21 cellular contexts compared by ENCODE assay signal in the genomic region with DNA sequence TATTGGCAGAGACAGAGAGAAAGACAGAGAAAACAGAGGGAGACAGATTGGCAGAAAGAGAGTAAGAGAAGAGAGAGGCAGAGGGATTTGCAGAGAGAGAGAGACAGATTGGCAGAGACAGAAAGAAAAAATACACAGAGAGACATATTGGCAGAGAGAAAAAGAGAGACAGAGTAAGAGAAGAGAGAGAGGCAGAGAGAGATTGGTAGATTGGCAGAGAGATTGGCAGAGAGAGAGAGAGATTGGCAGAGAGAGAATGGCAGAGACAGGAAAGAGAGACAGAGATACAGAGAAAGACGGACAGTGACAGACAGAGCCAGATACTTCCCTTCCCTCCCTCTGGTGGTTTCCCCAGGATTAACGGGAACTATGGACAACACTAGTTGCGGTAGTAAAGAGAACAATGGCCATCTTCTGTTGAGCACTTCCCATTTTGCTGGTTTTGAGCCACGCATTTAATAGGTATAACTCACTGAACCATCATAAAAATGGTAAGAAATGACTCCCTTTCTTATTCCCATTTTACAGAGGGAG. TPM values are rescaled to one million over a fixed set of nuclear protein-coding genes. Genes with fewer than 3 reads are reported as not detected.
DNase-seq lines count a peak whose midpoint lies in the region; ATAC-seq and TF ChIP-seq lines count a peak whose summit lies in the region.
"Had no signal": no experiment of that assay in that cellular context is flagged by ENCODE, and none has a peak within 500 bp of the region (broad histone marks: within the 10 kb centered on the region; RNA-seq: fewer than 3 reads in every experiment).

No MANE protein-coding gene starts in this region.

- no TSS peak for BruUV-seq in HCT116 (replicated peaks; lab: Mats Ljungman, UMichigan)

- H3K36me3 ChIP-seq in HCT116 (ENCODE audit: control insufficient read depth in 1 of 2, insufficient read depth in 2 of 2, low read length in 2 of 2) = no peaks in the 10 kb centered on the region
- H3K36me3 ChIP-seq: esophagus muscularis mucosa, prostate gland, thyroid gland had no signal

- H3K4me2 ChIP-seq in HCT116 (ENCODE audit: low read length) = no peak overlapping the region
- H3K4me2 ChIP-seq: smooth muscle cell had no signal

- DNase-seq in DMS53 (lab: John Stamatoyannopoulos, UW) = peak; percentile 52
- no peak for DNase-seq in HCT116 (ENCODE audit: low read depth, low spot score)
- DNase-seq in RPMI7951 (ENCODE audit: low read depth) = peak; percentile 20
- peak; percentile 42 for DNase-seq in iPS-NIHi7 (ENCODE audit: extremely low spot score)
- no peak for DNase-seq in lower leg skin (ENCODE audit: low spot score in 2 of 2)
- DNase-seq in DMS79 (lab: John Stamatoyannopoulos, UW) = no peak
- DNase-seq: activated naive CD8-positive, alpha-beta T cell treated with anti-CD3 and anti-CD28 coated beads for 36 hours; C1 segment of cervical spinal cord; dermis blood vessel endothelial cell; head of caudate nucleus; mesenchymal stem cell; NCI-H2081; nephron progenitor cell; RPMI8226; T-helper 1 cell; thyroid gland had no signal

- no peak overlapping the region for H3K27ac ChIP-seq in HCT116 (ENCODE audit: low read depth, low read length)
- H3K27ac ChIP-seq: esophagus muscularis mucosa, prostate gland, thyroid gland had no signal

- 0 out of 6 replicates have a peak, but pooled peaks of 2 of the 3 experiments have one; percentile 6 to 12 for TF ChIP-seq CTCF in HCT116 (IDR thresholded peaks at IDR 0.05 in 2 of 3, conservative IDR thresholded peaks at IDR 0.05 in 1 of 3; ENCODE audit: borderline replicate concordance in 1 of 3, insufficient read depth in 1 of 3, low read depth in 2 of 3, low read length in 2 of 3)
- TF ChIP-seq CTCF in lower leg skin (IDR thresholded peaks at IDR 0.05) = no peak

- no peak for TF ChIP-seq POLR2A in HCT116 (IDR thresholded peaks at IDR 0.05; ENCODE audit: borderline replicate concordance, extremely low read depth, insufficient read depth, insufficient read length)
- TF ChIP-seq POLR2A in lower leg skin (IDR thresholded peaks at IDR 0.05) = no peak

- H3K9ac ChIP-seq in HCT116 (ENCODE audit: low read length) = no peak overlapping the region

- H2AFZ ChIP-seq in HCT116 (ENCODE audit: low read depth, low read length, poor library complexity, severe bottlenecking) = no peak overlapping the region

- no peaks in the 10 kb centered on the region for H3K9me3 ChIP-seq in HCT116 (ENCODE audit: control insufficient read depth in 1 of 2, insufficient read depth in 1 of 2, low read depth in 1 of 2, low read length in 2 of 2)
- H3K9me3 ChIP-seq: esophagus muscularis mucosa, prostate gland, thyroid gland had no signal

- H4K20me1 ChIP-seq in HCT116 (ENCODE audit: insufficient read depth) = no peaks in the 10 kb centered on the region

- WGBS in lower leg skin, 2 donors = 11 to 19% methylated on average over 4 of the region's 4 CpGs

- H3K9me2 ChIP-seq in HCT116 (ENCODE audit: insufficient read depth) = no peaks in the 10 kb centered on the region

- intact Hi-C loops in HCT116 (cut with micrococcal nuclease) (no loop called here), lower leg skin (cut with DNase I; ENCODE audit: low total_unique reads) (loop anchor here (10.0 kb wide), 1 partner anchor 129 kb away; no protein-coding TSS in a partner anchor)

- no peak for TF ChIP-seq RAD21 in HCT116 (IDR thresholded peaks at IDR 0.05; ENCODE audit: low read depth)

- peaks cover 45% of the 10 kb centered on the region for H3K27me3 ChIP-seq in HCT116 (ENCODE audit: insufficient read depth, low read length)

- POLR2A ChIA-PET in HCT116 (lab: Charles Lee) = no interaction called here

- H3K4me3 ChIP-seq in HCT116 (replicated peaks in 1 of 2; ENCODE audit: low read depth in 1 of 2, low read length in 2 of 2) (no peak overlapping the region), lower leg skin (ENCODE audit: low read depth, poor library complexity, severe bottlenecking) (no peak overlapping the region)
- H3K4me3 ChIP-seq: esophagus muscularis mucosa, prostate gland, smooth muscle cell, thyroid gland had no signal

- CTCF ChIA-PET in HCT116 (lab: Charles Lee) = interaction anchor here (1.0 to 1.3 kb wide), 2 partner anchors 225 to 473 kb away, joined by 3 to 5 read pairs; no protein-coding TSS in a partner anchor

- no peaks in the 10 kb centered on the region for H3K79me2 ChIP-seq in HCT116 (ENCODE audit: insufficient read depth, low read length)

- 0 out of 4 replicates have a peak, but pooled peaks cover 0 to 2% of the 10 kb centered on the region in 2 experiments for H3K4me1 ChIP-seq in HCT116 (ENCODE audit: control insufficient read depth in 1 of 2, insufficient read depth in 2 of 2, low read length in 2 of 2)
- H3K4me1 ChIP-seq: prostate gland had no signal

- RAD21 ChIA-PET in HCT116 (lab: Charles Lee; ENCODE audit: low non-redundant PET in 1 of 2, low total read pairs in 2 of 2, uncharacterized antibody in 2 of 2, unreplicated experiment in 2 of 2) = no interaction called here

- ATAC-seq in HCT116 (peak; percentile 56), GM21423 (IDR thresholded peaks at IDR 0.05; ENCODE audit: unreplicated experiment) (no peak)
- ATAC-seq: WTC11 had no signal

TF ChIP-seq in HCT116, 20 proteins besides CTCF, POLR2A, EP300 and RAD21:
- no peak for TF ChIP-seq ELF1 (IDR thresholded peaks at IDR 0.05; ENCODE audit: borderline replicate concordance, low read depth)
- no peak for TF ChIP-seq JUND (IDR thresholded peaks at IDR 0.05)
- no peak for TF ChIP-seq YY1 (IDR thresholded peaks at IDR 0.05; ENCODE audit: extremely low read depth, insufficient replicate concordance, low read depth, low read length)
- no peak for TF ChIP-seq ZFX (IDR thresholded peaks at IDR 0.05)
- TF ChIP-seq EZH2phosphoT487 (IDR thresholded peaks at IDR 0.05; ENCODE audit: borderline replicate concordance) = no peak
- no peak for TF ChIP-seq REST (IDR thresholded peaks at IDR 0.05; ENCODE audit: low read depth)
- TF ChIP-seq SRF (IDR thresholded peaks at IDR 0.05; ENCODE audit: low read depth) = no peak
- no peak for TF ChIP-seq EGR1 (IDR thresholded peaks at IDR 0.05; ENCODE audit: low read depth)
- TF ChIP-seq SIN3A (IDR thresholded peaks at IDR 0.05; ENCODE audit: low read depth) = no peak
- TF ChIP-seq CEBPB (IDR thresholded peaks at IDR 0.05; ENCODE audit: low read depth) = no peak
- TF ChIP-seq, protein P1, sequence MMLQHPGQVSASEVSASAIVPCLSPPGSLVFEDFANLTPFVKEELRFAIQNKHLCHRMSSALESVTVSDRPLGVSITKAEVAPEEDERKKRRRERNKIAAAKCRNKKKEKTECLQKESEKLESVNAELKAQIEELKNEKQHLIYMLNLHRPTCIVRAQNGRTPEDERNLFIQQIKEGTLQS (IDR thresholded peaks at IDR 0.05) = no peak
- TF ChIP-seq POLR2AphosphoS5 (IDR thresholded peaks at IDR 0.05; ENCODE audit: low read depth, low read length) = no peak
TF ChIP-seq in HCT116: peak in this region for 0.

RNA-seq across cellular contexts. Expression of gene NOS1, which starts 2.6 kb away (rescaled TPM):
- total RNA-seq in HCT116 (2021; ENCODE audit: unreplicated experiment) (0.22 TPM), lower leg skin (10 to 100 TPM in 1 of 4 donors, 1 to 10 TPM in 3; 5.4 to 10.2 (median 7.2) TPM)
- under 0.01 and 0.01 TPM in 2 replicates for polyA plus RNA-seq in HCT116 (2012)
- total RNA-seq in RPMI7951 (2014; rRNA removed; shearing (Covaris generic)) = not detected in 2 replicates
- total RNA-seq: activated naive CD8-positive, alpha-beta T cell treated with anti-CD3 and anti-CD28 coated beads for 36 hours; dermis blood vessel endothelial cell had no signal
- polyA plus RNA-seq: smooth muscle cell had no signal

Comparison
In these comparisons a context has a peak if more than half of its experiments do, and no peak if none do; other contexts are left out.
1. DNase-seq: peak in DMS53 (single experiment), RPMI7951 (single experiment) and iPS-NIHi7 (single experiment); none in HCT116 (single experiment), lower leg skin (0 of 2) and DMS79 (single experiment).
2. CTCF ChIP-seq: peak in HCT116 (2 of 3); none in lower leg skin (0 of 3).